In the genomic region with DNA sequence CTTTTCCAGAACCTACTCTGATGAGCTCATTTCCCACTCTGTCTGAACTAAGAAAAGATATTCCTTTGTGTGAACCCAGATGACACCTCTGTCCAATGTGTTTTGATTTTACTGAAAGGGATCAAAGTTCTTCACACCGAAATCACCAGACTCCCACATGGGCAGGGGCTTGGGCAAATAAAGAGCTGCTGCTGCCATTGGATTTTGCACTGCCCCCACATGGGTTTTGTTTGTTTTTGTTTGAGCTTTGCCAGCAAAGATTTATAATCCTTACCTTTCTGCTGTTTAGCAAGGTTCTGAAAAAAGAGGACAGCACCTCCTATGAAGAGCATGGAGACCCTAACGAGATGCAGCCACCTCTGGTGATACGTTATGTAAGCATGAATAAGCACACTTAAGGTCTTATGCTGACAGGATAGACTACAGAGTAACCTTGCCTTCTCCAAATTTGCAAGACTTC, we compare ENCODE assay signal across 18 cellular contexts. TPM values are rescaled to one million over a fixed set of nuclear protein-coding genes. Genes with fewer than 3 reads are reported as not detected.
"Had no signal": no experiment of that assay in that cellular context is flagged by ENCODE, and none has a peak within 500 bp of the region (broad histone marks: within the 10 kb centered on the region; RNA-seq: fewer than 3 reads in every experiment).

No MANE protein-coding gene starts in this region.

- H3K27me3 ChIP-seq: heart right ventricle, neutrophil, right atrium auricular region, suprapubic skin, thyroid gland had no signal

- H3K4me3 Mint-ChIP-seq: central memory CD8-positive, alpha-beta T cell; natural killer cell; type B pancreatic cell had no signal

- H3K4me3 ChIP-seq: heart right ventricle, right atrium auricular region, smooth muscle cell, suprapubic skin, thyroid gland had no signal

- H3K9me3 Mint-ChIP-seq: central memory CD8-positive, alpha-beta T cell; natural killer cell had no signal

- H3K4me2 ChIP-seq: smooth muscle cell had no signal

- H3K9me3 ChIP-seq: neutrophil, right atrium auricular region, suprapubic skin, thyroid gland had no signal

- ATAC-seq: esophagus mucosa; natural killer cell; stimulated activated naive CD8-positive, alpha-beta T cell treated with anti-CD3 and anti-CD28 coated beads, Interleukin-15, Interleukin-2, amounts not matched to agents 100 U/mL and 50 U/mL, for 24 hours had no signal

- DNase-seq: effector memory CD4-positive, alpha-beta T cell; heart right ventricle; islet precursor cell; mammary epithelial cell; natural killer cell; posterior cingulate gyrus; stimulated activated CD4-positive, alpha-beta T cell treated with anti-CD3 and anti-CD28 coated beads, Interleukin-2, amount 100 ng/mL, for 48 hours; stimulated activated naive CD8-positive, alpha-beta T cell treated with anti-CD3 and anti-CD28 coated beads, Interleukin-15, Interleukin-2, amounts not matched to agents 100 U/mL and 50 U/mL, for 24 hours; thyroid gland had no signal

- H3K4me1 ChIP-seq: right atrium auricular region, suprapubic skin had no signal

- H3K36me3 Mint-ChIP-seq: natural killer cell, type B pancreatic cell had no signal

- H3K4me1 Mint-ChIP-seq: central memory CD8-positive, alpha-beta T cell; natural killer cell had no signal

- H3K27ac ChIP-seq: neutrophil, right atrium auricular region, suprapubic skin, thyroid gland had no signal

- H3K36me3 ChIP-seq: heart right ventricle, neutrophil, right atrium auricular region, suprapubic skin, thyroid gland had no signal

- H3K27me3 Mint-ChIP-seq: type B pancreatic cell had no signal

- H3K27ac Mint-ChIP-seq: natural killer cell, type B pancreatic cell had no signal

RNA-seq across cellular contexts. Expression of a gene that starts 44.3 kb away (rescaled TPM):
- total RNA-seq: esophagus mucosa, glomerular endothelial cell, mammary epithelial cell, myocyte, right atrium auricular region, smooth muscle cell had no signal
- polyA plus RNA-seq: mammary epithelial cell, smooth muscle cell had no signal
